ENCODE assay signal across 8 cellular contexts in genomic region chr1:40708750-40709099, GRCh38. TPM values are rescaled to one million over a fixed set of nuclear protein-coding genes. Genes with fewer than 3 reads are reported as not detected.
A peak's percentile ranks its signal among the peaks of the same experiment; 100 is the strongest.
DNase-seq lines count a peak whose midpoint lies in the region; ATAC-seq and TF ChIP-seq lines count a peak whose summit lies in the region.

No MANE protein-coding gene starts in this region.

- H3K27me3 Mint-ChIP-seq in CD14-positive monocyte (ENCODE audit: low read depth in 3 of 3) (no peaks in the 10 kb centered on the region), brain (peaks cover 7% of the 10 kb centered on the region)

- H3K9me3 Mint-ChIP-seq in CD14-positive monocyte (no peaks in the 10 kb centered on the region), brain (no peaks in the 10 kb centered on the region)

- H3K4me1 Mint-ChIP-seq in CD14-positive monocyte (peaks cover 61% of the 10 kb centered on the region), brain (peaks cover 68% of the 10 kb centered on the region)

- H3K27ac Mint-ChIP-seq in CD14-positive monocyte (peak overlapping the region; percentile 84 to 93 (median 89)), brain (peak overlapping the region; percentile 98 to 99 (median 98))

- H3K4me3 ChIP-seq in lower leg skin (ENCODE audit: low read depth, poor library complexity, severe bottlenecking): no peak overlapping the region

- no peak for TF ChIP-seq POLR2A in lower leg skin (IDR thresholded peaks at IDR 0.05)

- H3K36me3 Mint-ChIP-seq in CD14-positive monocyte: peaks cover 7 to 13% of the 10 kb centered on the region in 2 donors
- peaks cover 12% of the 10 kb centered on the region for H3K36me3 Mint-ChIP-seq in brain

- intact Hi-C loops in CD14-positive monocyte (cut with micrococcal nuclease) (no loop called here), lower leg skin (cut with DNase I; ENCODE audit: low total_unique reads) (no loop called here)

- 3 to 7% methylated on average over 3 of the region's 3 CpGs for WGBS in lower leg skin, 2 donors

- no peak for TF ChIP-seq CTCF in CD14-positive monocyte (IDR thresholded peaks at IDR 0.05)
- TF ChIP-seq CTCF in brain (conservative IDR thresholded peaks at IDR 0.05): no peak
- TF ChIP-seq CTCF in lower leg skin (IDR thresholded peaks at IDR 0.05): no peak

- DNase-seq in CD14-positive monocyte (ENCODE audit: low spot score) (no peak), NCI-H510A treated with DMSO at 0.1 percent for 48 hours (lab: John Stamatoyannopoulos, UW) (peak; percentile 100), iPS-NIHi7 (ENCODE audit: extremely low spot score) (peak; percentile 71), lower leg skin (ENCODE audit: low spot score in 2 of 2) (no peak)
- no peak for DNase-seq in stimulated activated naive CD8-positive, alpha-beta T cell treated with anti-CD3 and anti-CD28 coated beads, Interleukin-15, Interleukin-2, amounts not matched to agents 100 U/mL and 50 U/mL, for 24 hours

- H3K4me3 Mint-ChIP-seq in CD14-positive monocyte: peak overlapping the region; percentile 82 to 88
- peak overlapping the region; percentile 93 to 98 (median 95) for H3K4me3 Mint-ChIP-seq in brain

- ATAC-seq in GM19035 (IDR thresholded peaks at IDR 0.05; ENCODE audit: unreplicated experiment): peak; percentile 71
- peak; percentile 44 for ATAC-seq in HG03103 (IDR thresholded peaks at IDR 0.05; ENCODE audit: low read depth, unreplicated experiment)
- peak; percentile 60 for ATAC-seq in stimulated activated naive CD8-positive, alpha-beta T cell treated with anti-CD3 and anti-CD28 coated beads, Interleukin-15, Interleukin-2, amounts not matched to agents 100 U/mL and 50 U/mL, for 24 hours

RNA-seq across cellular contexts. Expression of gene NFYC, which starts 17.2 kb away (rescaled TPM):
- 10 to 100 TPM; 61.2 to 68.2 TPM for polyA plus RNA-seq in CD14-positive monocyte
- 88.3 TPM for polyA plus RNA-seq in brain (ENCODE audit: insufficient read depth, low read depth, low replicate concordance)
- total RNA-seq in lower leg skin: 10 to 100 TPM; 53.3 to 94.4 (median 68.0) TPM

RNA-seq across cellular contexts. Expression of gene RIMS3, which starts 43.2 kb away (rescaled TPM):
- under 1 TPM; 0.15 to 0.26 TPM for polyA plus RNA-seq in CD14-positive monocyte
- 135 TPM for polyA plus RNA-seq in brain (ENCODE audit: insufficient read depth, low read depth, low replicate concordance)
- 1 to 10 TPM; 2.7 to 4.0 (median 3.0) TPM for total RNA-seq in lower leg skin

Comparison
In these comparisons a context has a peak if more than half of its experiments do, and no peak if none do; other contexts are left out.
1. DNase-seq: peak in NCI-H510A treated with DMSO at 0.1 percent for 48 hours (single experiment) and iPS-NIHi7 (single experiment); none in CD14-positive monocyte (single experiment), stimulated activated naive CD8-positive, alpha-beta T cell treated with anti-CD3 and anti-CD28 coated beads, Interleukin-15, Interleukin-2, amounts not matched to agents 100 U/mL and 50 U/mL, for 24 hours (single experiment) and lower leg skin (0 of 2).
2. RNA of gene RIMS3, which starts 43.2 kb away (polyA plus RNA-seq): 135 TPM in brain (single experiment); 0.15 to 0.26 TPM in CD14-positive monocyte; every median in the first group is over 100 times any median in the second.
3. Peak in every context shown above with its lines, with median percentiles within 50 percentile points of each other: ATAC-seq.